20 cellular contexts compared by ENCODE assay signal in genomic region chr3:71140477-71140876, GRCh38.
A peak's percentile ranks its signal among the peaks of the same experiment; 100 is the strongest.
DNase-seq lines count a peak whose midpoint lies in the region; ATAC-seq and TF ChIP-seq lines count a peak whose summit lies in the region.
"Had no signal": no experiment of that assay in that cellular context is flagged by ENCODE, and none has a peak within 500 bp of the region (broad histone marks: within the 10 kb centered on the region; RNA-seq: fewer than 3 reads in every experiment).

No MANE protein-coding gene starts in this region.

- intact Hi-C loops in transverse colon (cut with DNase I; ENCODE audit: low total_unique reads) = no loop called here

- no peak overlapping the region for H3K9ac ChIP-seq in mesendoderm (ENCODE audit: low read length)

- peak overlapping the region; percentile 72 for H3K27ac Mint-ChIP-seq in activated T-cell treated with anti-CD3 and anti-CD28 coated beads, Interleukin-2, amount 50 U/mL, for 24 hours
- H3K27ac Mint-ChIP-seq in activated naive CD8-positive, alpha-beta T cell = peak overlapping the region; percentile 88
- H3K27ac Mint-ChIP-seq: activated naive CD8-positive, alpha-beta T cell treated with anti-CD3 and anti-CD28 coated beads, Interleukin-2, amount 10 ng/mL, durations not matched to agents 7 days and 5 days; activated T-helper 1 cell treated with anti-CD3 and anti-CD28 coated beads, Interleukin-12 subunit alpha, Interleukin-12 subunit beta, Interleukin-2, Interleukin-4 antibody, amounts not matched to agents 30 ng/mL and 10 ng/mL and 1 ng/mL, durations not matched to agents 14 hours and 24 hours and 36 hours had no signal

- no peak overlapping the region for H3K56ac ChIP-seq in mesendoderm (ENCODE audit: low read length)

- peaks cover 72% of the 10 kb centered on the region for H3K4me1 Mint-ChIP-seq in activated T-cell treated with anti-CD3 and anti-CD28 coated beads, Interleukin-2, amount 50 U/mL, for 24 hours (ENCODE audit: low read depth)
- peaks cover 71% of the 10 kb centered on the region for H3K4me1 Mint-ChIP-seq in activated naive CD8-positive, alpha-beta T cell (ENCODE audit: low read depth)
- peaks cover 61% of the 10 kb centered on the region for H3K4me1 Mint-ChIP-seq in activated T-cell treated with anti-CD3 and anti-CD28 coated beads, Interleukin-2, amount 50 U/mL, for 4 hours (ENCODE audit: low read depth)

- H4K8ac ChIP-seq in mesendoderm (ENCODE audit: low read depth, low read length) = peak overlapping the region; percentile 39

- H3K9me3 ChIP-seq in transverse colon = no peaks in the 10 kb centered on the region

- H3K4ac ChIP-seq in mesendoderm (ENCODE audit: low read depth, low read length) = no peak overlapping the region

- in situ Hi-C loops in transverse colon (cut with MboI; ENCODE audit: low pct_ligation_motif_present in 1 of 4, low pct_unique_long_range_greater_than_20kb in 1 of 4, low sequenced_read_pairs in 3 of 4) = no loop called here

- H3K27ac ChIP-seq in mesendoderm (ENCODE audit: low read depth, low read length) (no peak overlapping the region), transverse colon (peak overlapping the region in 3 of 4 donors; percentile 47 to 71 (median 58))

- H3K23ac ChIP-seq in mesendoderm (ENCODE audit: low read length) = no peak overlapping the region

- no peak overlapping the region for H2BK5ac ChIP-seq in mesendoderm (ENCODE audit: low read length)

- no CpG with 5 or more reads among the region's 3 CpGs for WGBS in mesendoderm (ENCODE audit: extremely low coverage, insufficient coverage, low lambda C conversion rate)
- WGBS in transverse colon (ENCODE audit: low coverage in 1 of 2), 2 donors = 88 to 97% methylated on average over 2 to 3 of the region's 3 CpGs

- no peak for DNase-seq in activated T-cell treated with anti-CD3 and anti-CD28 coated beads, Interleukin-2, amount 50 U/mL, for 24 hours
- DNase-seq in activated T-cell treated with anti-CD3 and anti-CD28 coated beads, Interleukin-2, amount 50 U/mL, for 48 hours = no peak
- DNase-seq in mesendoderm (no peak), transverse colon (no peak), SIG-M5 treated with dmso at 0.1 percent for 504 hours (lab: John Stamatoyannopoulos, UW; ENCODE audit: unreplicated experiment) (no peak), midbrain (lab: John Stamatoyannopoulos, UW) (no peak)
- DNase-seq in activated T-cell treated with anti-CD3 and anti-CD28 coated beads, Interleukin-2, amount 50 U/mL, for 4 hours = no peak
- DNase-seq: activated CD4-positive, alpha-beta T cell treated with anti-CD3 and anti-CD28 coated beads for 1 hour; activated naive CD8-positive, alpha-beta T cell treated with anti-CD3 and anti-CD28 coated beads, Interleukin-2, amount 10 ng/mL, durations not matched to agents 7 days and 5 days; cerebellar nuclear complex; DMS79 treated with DMSO at 0.1 percent for 48 hours; GOT3; heart left ventricle; NCI-H2107; NK-92 treated with Interleukin-12 subunit alpha and Interleukin-12 subunit beta, amount 100 ng/mL, for 24 hours; SHP77 treated with DMSO at 0.1 percent for 48 hours; stimulated activated CD4-positive, alpha-beta T cell treated with anti-CD3 and anti-CD28 coated beads, Interleukin-2, amount 100 ng/mL, for 24 hours had no signal

- H3K27me3 Mint-ChIP-seq in activated T-cell treated with anti-CD3 and anti-CD28 coated beads, Interleukin-2, amount 50 U/mL, for 24 hours = no peaks in the 10 kb centered on the region
- H3K27me3 Mint-ChIP-seq in activated naive CD8-positive, alpha-beta T cell = no peaks in the 10 kb centered on the region
- H3K27me3 Mint-ChIP-seq in activated T-cell treated with anti-CD3 and anti-CD28 coated beads, Interleukin-2, amount 50 U/mL, for 4 hours (ENCODE audit: low read depth) = no peaks in the 10 kb centered on the region
- H3K27me3 Mint-ChIP-seq: activated naive CD8-positive, alpha-beta T cell treated with anti-CD3 and anti-CD28 coated beads, Interleukin-2, amount 10 ng/mL, durations not matched to agents 7 days and 5 days had no signal

- peaks cover 52% of the 10 kb centered on the region for H3K36me3 Mint-ChIP-seq in activated T-cell treated with anti-CD3 and anti-CD28 coated beads, Interleukin-2, amount 50 U/mL, for 24 hours (ENCODE audit: low read depth)
- peaks cover 20% of the 10 kb centered on the region for H3K36me3 Mint-ChIP-seq in activated naive CD8-positive, alpha-beta T cell
- H3K36me3 Mint-ChIP-seq in activated T-cell treated with anti-CD3 and anti-CD28 coated beads, Interleukin-2, amount 50 U/mL, for 4 hours (ENCODE audit: insufficient read depth) = peaks cover 24% of the 10 kb centered on the region

- TF ChIP-seq CTCF in transverse colon (IDR thresholded peaks at IDR 0.05) = no peak

- no peak for ATAC-seq in activated T-cell treated with anti-CD3 and anti-CD28 coated beads, Interleukin-2, amount 50 U/mL, for 4 hours
- ATAC-seq: heart left ventricle had no signal

- no peak overlapping the region for H3K4me3 ChIP-seq in mesendoderm (ENCODE audit: low read length)
- no peak overlapping the region for H3K4me3 ChIP-seq in transverse colon
- H3K4me3 ChIP-seq: heart left ventricle, smooth muscle cell had no signal

- H3K4me1 ChIP-seq in mesendoderm (ENCODE audit: control insufficient read depth, low read depth, low read length) = peaks cover 4% of the 10 kb centered on the region
- peaks cover 8 to 34% (median 20%) of the 10 kb centered on the region in 4 donors for H3K4me1 ChIP-seq in transverse colon

- H2BK15ac ChIP-seq in mesendoderm (replicated peaks; ENCODE audit: low read depth) = no peak overlapping the region

- H3K4me3 Mint-ChIP-seq in activated T-cell treated with anti-CD3 and anti-CD28 coated beads, Interleukin-2, amount 50 U/mL, for 24 hours = no peak overlapping the region
- H3K4me3 Mint-ChIP-seq in activated naive CD8-positive, alpha-beta T cell = no peak overlapping the region
- H3K4me3 Mint-ChIP-seq in activated T-cell treated with anti-CD3 and anti-CD28 coated beads, Interleukin-2, amount 50 U/mL, for 4 hours = no peak overlapping the region
- H3K4me3 Mint-ChIP-seq: activated naive CD8-positive, alpha-beta T cell treated with anti-CD3 and anti-CD28 coated beads, Interleukin-2, amount 10 ng/mL, durations not matched to agents 7 days and 5 days; activated T-helper 1 cell treated with anti-CD3 and anti-CD28 coated beads, Interleukin-12 subunit alpha, Interleukin-12 subunit beta, Interleukin-2, Interleukin-4 antibody, amounts not matched to agents 30 ng/mL and 10 ng/mL and 1 ng/mL, durations not matched to agents 14 hours and 24 hours and 36 hours had no signal

- H3K9me3 Mint-ChIP-seq in activated T-cell treated with anti-CD3 and anti-CD28 coated beads, Interleukin-2, amount 50 U/mL, for 24 hours = peaks cover 5% of the 10 kb centered on the region
- no peaks in the 10 kb centered on the region for H3K9me3 Mint-ChIP-seq in activated naive CD8-positive, alpha-beta T cell (ENCODE audit: low read depth)
- peaks cover 5% of the 10 kb centered on the region for H3K9me3 Mint-ChIP-seq in activated T-cell treated with anti-CD3 and anti-CD28 coated beads, Interleukin-2, amount 50 U/mL, for 4 hours
- H3K9me3 Mint-ChIP-seq: activated T-helper 1 cell treated with anti-CD3 and anti-CD28 coated beads, Interleukin-12 subunit alpha, Interleukin-12 subunit beta, Interleukin-2, Interleukin-4 antibody, amounts not matched to agents 30 ng/mL and 10 ng/mL and 1 ng/mL, durations not matched to agents 14 hours and 24 hours and 36 hours had no signal

- no peak overlapping the region for H2AK5ac ChIP-seq in mesendoderm (ENCODE audit: low read length)

- H3K79me2 ChIP-seq in mesendoderm (ENCODE audit: control insufficient read depth, insufficient read depth, low read length) = no peaks in the 10 kb centered on the region

- no peaks in the 10 kb centered on the region for H3K79me1 ChIP-seq in mesendoderm (ENCODE audit: low read length)

- H2BK120ac ChIP-seq in mesendoderm (ENCODE audit: low read depth, low read length) = no peak overlapping the region

- no peaks in the 10 kb centered on the region for H3K27me3 ChIP-seq in mesendoderm (ENCODE audit: insufficient read depth, low read length, poor library complexity)
- H3K27me3 ChIP-seq in transverse colon = no peaks in the 10 kb centered on the region
- H3K27me3 ChIP-seq: heart left ventricle had no signal

- no peak overlapping the region for H4K5ac ChIP-seq in mesendoderm (ENCODE audit: low read length)

- no peak for TF ChIP-seq POLR2A in transverse colon (IDR thresholded peaks at IDR 0.05)

- no peak overlapping the region for H3K18ac ChIP-seq in mesendoderm (ENCODE audit: low read length)

- H3K36me3 ChIP-seq in mesendoderm (ENCODE audit: control insufficient read depth, insufficient read depth, low read length) = no peaks in the 10 kb centered on the region
- no peaks in the 10 kb centered on the region for H3K36me3 ChIP-seq in transverse colon
- H3K36me3 ChIP-seq: heart left ventricle had no signal

- no peak overlapping the region for H3K4me2 ChIP-seq in mesendoderm (ENCODE audit: low read length)
- H3K4me2 ChIP-seq: smooth muscle cell had no signal

- TF ChIP-seq EP300 in transverse colon (IDR thresholded peaks at IDR 0.05; ENCODE audit: low read depth) = no peak
